In genomic region chr1:20661235-20662109, GRCh38 we compare ENCODE assay signal across 8 cellular contexts. TPM values are rescaled to one million over a fixed set of nuclear protein-coding genes. Genes with fewer than 3 reads are reported as not detected.
DNase-seq lines count a peak whose midpoint lies in the region; ATAC-seq and TF ChIP-seq lines count a peak whose summit lies in the region.

TSS of gene DDOST (minus strand) at chr1:20661369. CDS start at chr1:20661350, 19 bp downstream.

- H3K27me3 ChIP-seq in RWPE2 (ENCODE audit: insufficient read depth, poor library complexity, severe bottlenecking), result no peaks in the 10 kb centered on the region

- H3K4me1 Mint-ChIP-seq in natural killer cell treated with Interleukin-12 subunit alpha and Interleukin-12 subunit beta and Interleukin-15 and Interleukin-18, amount 100 ng/mL, for 72 hours (ENCODE audit: low read depth in 2 of 2), result peaks cover 35 to 40% of the 10 kb centered on the region in 2 donors
- H3K4me1 Mint-ChIP-seq in stimulated activated naive CD8-positive, alpha-beta T cell treated with anti-CD3 and anti-CD28 coated beads, Interleukin-15, Interleukin-2, amounts not matched to agents 100 ng/mL and 50 ng/mL, for 24 hours (ENCODE audit: low read depth), result peaks cover 48% of the 10 kb centered on the region

- peaks cover 24% of the 10 kb centered on the region for H3K36me3 Mint-ChIP-seq in natural killer cell treated with Interleukin-12 subunit alpha and Interleukin-12 subunit beta and Interleukin-15 and Interleukin-18, amount 100 ng/mL, for 72 hours
- H3K36me3 Mint-ChIP-seq in stimulated activated naive CD8-positive, alpha-beta T cell treated with anti-CD3 and anti-CD28 coated beads, Interleukin-15, Interleukin-2, amounts not matched to agents 100 ng/mL and 50 ng/mL, for 24 hours (ENCODE audit: low read depth), result peaks cover 34% of the 10 kb centered on the region

- DNase-seq in EL (peak; percentile 99), GOT3 (lab: John Stamatoyannopoulos, UW) (peak; percentile 77), LNCaP clone FGC (ENCODE audit: low read depth) (peak; percentile 88), RWPE2 (ENCODE audit: low spot score) (peak; percentile 97), fibroblast of peridontal ligament (ENCODE audit: extremely low read depth) (peak; percentile 96)
- DNase-seq in activated T-helper 9 cell treated with anti-CD3 and anti-CD28 coated beads, Interleukin-2, amount 50 U/mL, for 16 hours (ENCODE audit: low read depth), result peak; percentile 92
- DNase-seq in natural killer cell treated with Interleukin-12 subunit alpha and Interleukin-12 subunit beta and Interleukin-15 and Interleukin-18, amount 100 ng/mL, for 72 hours (ENCODE audit: low spot score), result peak; percentile 98

- peak within 1 kb of the TSS; percentile 46 for H3K27ac ChIP-seq in RWPE2 (ENCODE audit: poor library complexity, severe bottlenecking)

- no peaks in the 10 kb centered on the region for H3K9me3 Mint-ChIP-seq in natural killer cell treated with Interleukin-12 subunit alpha and Interleukin-12 subunit beta and Interleukin-15 and Interleukin-18, amount 100 ng/mL, for 72 hours
- H3K9me3 Mint-ChIP-seq in stimulated activated naive CD8-positive, alpha-beta T cell treated with anti-CD3 and anti-CD28 coated beads, Interleukin-15, Interleukin-2, amounts not matched to agents 100 ng/mL and 50 ng/mL, for 24 hours, result no peaks in the 10 kb centered on the region

- no peaks in the 10 kb centered on the region for H3K9me3 ChIP-seq in RWPE2 (ENCODE audit: severe bottlenecking)

- H3K4me3 ChIP-seq in LNCaP clone FGC (ENCODE audit: low read depth, low read length), result peak within 1 kb of the TSS; percentile 87
- H3K4me3 ChIP-seq in RWPE2 (ENCODE audit: severe bottlenecking), result peak within 1 kb of the TSS; percentile 58

- peak; percentile 97 for ATAC-seq in RWPE2 (ENCODE audit: low read depth)
- peak; percentile 98 for ATAC-seq in natural killer cell treated with Interleukin-12 subunit alpha and Interleukin-12 subunit beta and Interleukin-15 and Interleukin-18, amount 100 ng/mL, for 72 hours

- H3K36me3 ChIP-seq in RWPE2 (ENCODE audit: low read depth), result peaks cover 38% of the 10 kb centered on the region

- H3K27ac Mint-ChIP-seq in natural killer cell treated with Interleukin-12 subunit alpha and Interleukin-12 subunit beta and Interleukin-15 and Interleukin-18, amount 100 ng/mL, for 72 hours, result peak within 1 kb of the TSS; percentile 91 to 97
- H3K27ac Mint-ChIP-seq in stimulated activated naive CD8-positive, alpha-beta T cell treated with anti-CD3 and anti-CD28 coated beads, Interleukin-15, Interleukin-2, amounts not matched to agents 100 ng/mL and 50 ng/mL, for 24 hours, result peak within 1 kb of the TSS; percentile 98

- H3K4me3 Mint-ChIP-seq in natural killer cell treated with Interleukin-12 subunit alpha and Interleukin-12 subunit beta and Interleukin-15 and Interleukin-18, amount 100 ng/mL, for 72 hours, result peak within 1 kb of the TSS; percentile 99
- H3K4me3 Mint-ChIP-seq in stimulated activated naive CD8-positive, alpha-beta T cell treated with anti-CD3 and anti-CD28 coated beads, Interleukin-15, Interleukin-2, amounts not matched to agents 100 ng/mL and 50 ng/mL, for 24 hours, result peak within 1 kb of the TSS; percentile 99

- peaks cover 7% of the 10 kb centered on the region for H3K4me1 ChIP-seq in RWPE2 (ENCODE audit: insufficient read depth, poor library complexity, severe bottlenecking)

- TF ChIP-seq CTCF in LNCaP clone FGC (IDR thresholded peaks at IDR 0.05; ENCODE audit: control insufficient read depth, extremely low read depth, insufficient read depth) (no peak), RWPE2 (IDR thresholded peaks at IDR 0.05; ENCODE audit: poor library complexity, severe bottlenecking) (peak; percentile 38)

- no peaks in the 10 kb centered on the region for H3K27me3 Mint-ChIP-seq in natural killer cell treated with Interleukin-12 subunit alpha and Interleukin-12 subunit beta and Interleukin-15 and Interleukin-18, amount 100 ng/mL, for 72 hours
- H3K27me3 Mint-ChIP-seq in stimulated activated naive CD8-positive, alpha-beta T cell treated with anti-CD3 and anti-CD28 coated beads, Interleukin-15, Interleukin-2, amounts not matched to agents 100 ng/mL and 50 ng/mL, for 24 hours, result no peaks in the 10 kb centered on the region

RNA-seq across cellular contexts. Expression of gene DDOST, which starts in this region (rescaled TPM):
- 100 to 1,000 TPM; 176 to 227 TPM for total RNA-seq in natural killer cell treated with Interleukin-12 subunit alpha and Interleukin-12 subunit beta and Interleukin-15 and Interleukin-18, amount 100 ng/mL, for 72 hours

Comparison
In these comparisons a context has a peak if more than half of its experiments do, and no peak if none do; other contexts are left out.
1. Peak in every context shown above with its lines: DNase-seq, ATAC-seq, H3K4me3 ChIP-seq and H3K27ac ChIP-seq.